14 cellular contexts compared by ENCODE assay signal in genomic region chr13:110643768-110644421, GRCh38. TPM values are rescaled to one million over a fixed set of nuclear protein-coding genes. Genes with fewer than 3 reads are reported as not detected.
DNase-seq lines count a peak whose midpoint lies in the region; ATAC-seq, FAIRE-seq and TF ChIP-seq lines count a peak whose summit lies in the region.
"Had no signal": no experiment of that assay in that cellular context is flagged by ENCODE, and none has a peak within 500 bp of the region (broad histone marks: within the 10 kb centered on the region; RNA-seq: fewer than 3 reads in every experiment).

No MANE protein-coding gene starts in this region.

- no peak overlapping the region for H3K4me3 Mint-ChIP-seq in endodermal cell

- H3K36me3 ChIP-seq in OCI-LY7 (ENCODE audit: insufficient read depth, low read length) (peaks cover 12% of the 10 kb centered on the region), endodermal cell (ENCODE audit: control insufficient read depth, insufficient read depth, low read length) (peaks cover 41% of the 10 kb centered on the region), muscle layer of colon (ENCODE audit: insufficient read depth, low read length) (peaks cover 46% of the 10 kb centered on the region)

- no peak overlapping the region for H3K9ac ChIP-seq in endodermal cell (ENCODE audit: extremely low read depth, low read length, poor library complexity, severe bottlenecking)
- H3K9ac ChIP-seq in muscle layer of colon (ENCODE audit: low read length): no peak overlapping the region
- H3K9ac ChIP-seq: KMS-11 had no signal

- no peak for FAIRE-seq in GM12892 (lab: Jason Lieb, UNC)
- no peak for FAIRE-seq in HTR-8/SVneo (lab: Jason Lieb, UNC)
- FAIRE-seq: A204.1 had no signal

- H3K79me2 ChIP-seq in OCI-LY7 (ENCODE audit: insufficient read depth, low read depth, low read length): no peaks in the 10 kb centered on the region

- POLR2A ChIA-PET in OCI-LY7 (lab: Charles Lee): no interaction called here

- H3K4me2 ChIP-seq in OCI-LY7 (ENCODE audit: low read length): peak overlapping the region; percentile 39; the same call in 1 of the 2 replicates
- H3K4me2 ChIP-seq: KMS-11 had no signal

- H3K4me1 Mint-ChIP-seq in endodermal cell: peaks cover 23% of the 10 kb centered on the region

- no peaks in the 10 kb centered on the region for H3K9me2 ChIP-seq in OCI-LY7 (ENCODE audit: insufficient read depth, low read length)

- CTCF ChIA-PET in OCI-LY7 (lab: Charles Lee; ENCODE audit: unreplicated experiment): no interaction called here

- ATAC-seq in GM18519 (IDR thresholded peaks at IDR 0.05; ENCODE audit: low FRiP score, unreplicated experiment) (no peak), HG03469 (IDR thresholded peaks at IDR 0.05; ENCODE audit: unreplicated experiment) (no peak)

- H3K27me3 ChIP-seq in endodermal cell (ENCODE audit: control insufficient read depth, insufficient read depth, low read length, poor library complexity, severe bottlenecking): no peaks in the 10 kb centered on the region
- H3K27me3 ChIP-seq in muscle layer of colon (ENCODE audit: control insufficient read depth in 1 of 2, insufficient read depth in 2 of 2, low read length in 2 of 2): no peaks in the 10 kb centered on the region
- H3K27me3 ChIP-seq: Peyer's patch had no signal

- H3K4me3 ChIP-seq in OCI-LY7 (ENCODE audit: low read depth, low read length, poor library complexity, severe bottlenecking) (no peak overlapping the region), endodermal cell (ENCODE audit: low read length) (no peak overlapping the region), muscle layer of colon (ENCODE audit: low read depth in 1 of 2, low read length in 2 of 2) (no peak overlapping the region)
- H3K4me3 ChIP-seq: Peyer's patch had no signal

- TF ChIP-seq POLR2A in GM12892 (IDR thresholded peaks at IDR 0.05; ENCODE audit: low read depth, low read length): 0 out of 2 replicates have a peak, but pooled peaks have one; percentile 26

- WGBS in endodermal cell (ENCODE audit: insufficient coverage in 1 of 2, insufficient read length in 1 of 2), 2 experiments: 94 to 95% methylated on average over 13 of the region's 13 CpGs

- H3K27me3 Mint-ChIP-seq in endodermal cell (ENCODE audit: insufficient read depth): no peaks in the 10 kb centered on the region

- H3K27ac Mint-ChIP-seq in endodermal cell: no peak overlapping the region

- H3K4me1 ChIP-seq in OCI-LY7 (ENCODE audit: insufficient read depth, low read length, poor library complexity, severe bottlenecking): peaks cover 11% of the 10 kb centered on the region
- peaks cover 13% of the 10 kb centered on the region for H3K4me1 ChIP-seq in endodermal cell (ENCODE audit: control insufficient read depth, insufficient read depth, low read length)
- H3K4me1 ChIP-seq in muscle layer of colon (ENCODE audit: insufficient read depth, low read length): peaks cover 22% of the 10 kb centered on the region

- no peak overlapping the region for H2AFZ ChIP-seq in OCI-LY7 (ENCODE audit: low read length)

- no peaks in the 10 kb centered on the region for H3K9me3 Mint-ChIP-seq in endodermal cell

- no TSS peak for BruUV-seq in OCI-LY7 (replicated peaks; lab: Mats Ljungman, UMichigan)

- intact Hi-C loops in OCI-LY7 (cut with micrococcal nuclease; ENCODE audit: unreplicated experiment): loop anchor here (2.0 kb wide), 1 partner anchor 71 kb away; no protein-coding TSS in a partner anchor

- no peaks in the 10 kb centered on the region for H3K9me3 ChIP-seq in OCI-LY7 (ENCODE audit: low read length)
- no peaks in the 10 kb centered on the region for H3K9me3 ChIP-seq in endodermal cell (ENCODE audit: control insufficient read depth, low read length)
- no peaks in the 10 kb centered on the region for H3K9me3 ChIP-seq in muscle layer of colon (ENCODE audit: low read length)
- H3K9me3 ChIP-seq: Peyer's patch had no signal

- H3K27ac ChIP-seq in OCI-LY7 (ENCODE audit: low read depth, low read length, poor library complexity, severe bottlenecking) (no peak overlapping the region), endodermal cell (ENCODE audit: low read depth, low read length) (no peak overlapping the region), muscle layer of colon (ENCODE audit: low read depth, low read length) (peak overlapping the region; percentile 24)
- H3K27ac ChIP-seq: KMS-11, Peyer's patch had no signal

- peaks cover 46% of the 10 kb centered on the region for H3K36me3 Mint-ChIP-seq in endodermal cell (ENCODE audit: low read depth)

- H4K20me1 ChIP-seq in OCI-LY7 (ENCODE audit: insufficient read depth, low read length): no peaks in the 10 kb centered on the region

- DNase-seq in GM12892 (ENCODE audit: insufficient read length) (no peak), OCI-LY7 (ENCODE audit: low spot score) (no peak), endodermal cell (peak; percentile 38), NCI-H2081 treated with DMSO at 0.1 percent for 48 hours (lab: John Stamatoyannopoulos, UW) (no peak), HTR-8/SVneo (ENCODE audit: insufficient read length, low spot score) (no peak)
- DNase-seq: HCEC 1CT, NCI-H446 treated with DMSO at 0.1 percent for 48 hours, NCI-H748 treated with DMSO at 0.1 percent for 48 hours, Peyer's patch had no signal

- no peak for TF ChIP-seq CTCF in OCI-LY7 (conservative IDR thresholded peaks at IDR 0.05; ENCODE audit: low read length)
- TF ChIP-seq CTCF in endodermal cell (conservative IDR thresholded peaks at IDR 0.05): no peak

RNA-seq across cellular contexts. Expression of gene NAXD, which starts 28.6 kb away (rescaled TPM):
- polyA plus RNA-seq in GM12892 (2012; ENCODE audit: missing spikeins): 20.7 TPM
- total RNA-seq in OCI-LY7 (2014; rRNA removed; shearing (Covaris generic)): 8.3 and 9.4 TPM in 2 replicates
- total RNA-seq in OCI-LY7 (2022): 12.5 and 13.8 TPM in 2 replicates
- 10 to 100 TPM; 31.3 to 33.4 TPM for total RNA-seq in endodermal cell
- polyA plus RNA-seq in endodermal cell (2013, experiment 1 of 2): 23.2 TPM
- polyA plus RNA-seq in endodermal cell (2013, experiment 2 of 2): 22.0 TPM
